ENCODE assay signal across 30 cellular contexts in genomic region chrX:101750744-101751143, GRCh38.
"Had no signal": no experiment of that assay in that cellular context is flagged by ENCODE, and none has a peak within 500 bp of the region (broad histone marks: within the 10 kb centered on the region; RNA-seq: fewer than 3 reads in every experiment).

No MANE protein-coding gene starts in this region.

- ATAC-seq: naive thymus-derived CD4-positive, alpha-beta T cell; natural killer cell; psoas muscle; sciatic nerve; stimulated activated memory B cell treated with anti-CD40 and anti-IgM and Interleukin-4, amounts not matched to agents 10 μg/mL and 1 μg/mL and 100 μg/mL, for 72 hours; stimulated activated naive CD8-positive, alpha-beta T cell treated with anti-CD3 and anti-CD28 coated beads, Interleukin-15, Interleukin-2, amounts not matched to agents 100 U/mL and 50 U/mL, for 24 hours had no signal

- H3K79me2 ChIP-seq: parathyroid adenoma had no signal

- H3K27me3 ChIP-seq: neural progenitor cell, ovary, spleen, stomach, thyroid gland, upper lobe of left lung, uterus had no signal

- H3K36me3 Mint-ChIP-seq: natural killer cell; neural progenitor cell; stimulated activated memory B cell treated with anti-CD40 and anti-IgM and Interleukin-4, amounts not matched to agents 10 μg/mL and 1 μg/mL and 100 μg/mL, for 72 hours had no signal

- H2AFZ ChIP-seq: neural progenitor cell, parathyroid adenoma had no signal

- H3K4me3 Mint-ChIP-seq: naive thymus-derived CD4-positive, alpha-beta T cell; natural killer cell; nephron; neural progenitor cell; stimulated activated memory B cell treated with anti-CD40 and anti-IgM and Interleukin-4, amounts not matched to agents 10 μg/mL and 1 μg/mL and 100 μg/mL, for 72 hours had no signal

- H3K4me3 ChIP-seq: neural progenitor cell, ovary, psoas muscle, skin epidermis, smooth muscle cell, spleen, stomach, thoracic aorta, thyroid gland, tibial nerve, upper lobe of left lung, uterus had no signal

- H3K36me3 ChIP-seq: neural progenitor cell, ovary, spleen, stomach, thoracic aorta, thyroid gland, tibial nerve, upper lobe of left lung, uterus had no signal

- H3K27me3 Mint-ChIP-seq: progenitor cell of endocrine pancreas had no signal

- H3K27ac Mint-ChIP-seq: naive thymus-derived CD4-positive, alpha-beta T cell; natural killer cell; nephron; neural progenitor cell; progenitor cell of endocrine pancreas; stimulated activated memory B cell treated with anti-CD40 and anti-IgM and Interleukin-4, amounts not matched to agents 10 μg/mL and 1 μg/mL and 100 μg/mL, for 72 hours had no signal

- H3K4me1 ChIP-seq: neural progenitor cell, parathyroid adenoma, psoas muscle, spleen, stomach, tibial nerve, upper lobe of left lung, uterus had no signal

- H3K9me3 ChIP-seq: ovary, psoas muscle, stomach, thoracic aorta, thyroid gland, tibial nerve, upper lobe of left lung, uterus had no signal

- H3K9me3 Mint-ChIP-seq: natural killer cell, neural progenitor cell had no signal

- H3K27ac ChIP-seq: neural progenitor cell, ovary, parathyroid adenoma, psoas muscle, skin epidermis, spleen, stomach, thoracic aorta, thyroid gland, tibial nerve, upper lobe of left lung, uterus had no signal

- DNase-seq: naive thymus-derived CD4-positive, alpha-beta T cell; natural killer cell; occipital lobe; ovary; posterior cingulate gyrus; psoas muscle; right cardiac atrium; spleen; stimulated activated CD4-positive, alpha-beta T cell treated with anti-CD3 and anti-CD28 coated beads, Interleukin-12 subunit alpha, Interleukin-12 subunit beta, amount 100 ng/mL, for 4 hours; stimulated activated CD4-positive, alpha-beta T cell treated with anti-CD3 and anti-CD28 coated beads, Interleukin-1b, Interleukin-23, amount 100 ng/mL, for 48 hours; stimulated activated CD4-positive, alpha-beta T cell treated with anti-CD3 and anti-CD28 coated beads, Interleukin-4, amount 100 ng/mL, for 1 hour; stimulated activated CD4-positive, alpha-beta T cell treated with anti-CD3 and anti-CD28 coated beads, Interleukin-4, amount 100 ng/mL, for 4 hours; stimulated activated CD8-positive, alpha-beta memory T cell treated with anti-CD3 and anti-CD28 coated beads, Interleukin-4, amount 100 ng/mL, for 48 hours; stimulated activated naive CD4-positive, alpha-beta T cell; stimulated activated naive CD8-positive, alpha-beta T cell treated with anti-CD3 and anti-CD28 coated beads, Interleukin-15, Interleukin-2, amounts not matched to agents 100 U/mL and 50 U/mL, for 24 hours; stomach; thyroid gland; trophoblast cell; upper lobe of left lung; uterus had no signal

- H3K9ac ChIP-seq: neural progenitor cell, parathyroid adenoma had no signal

- H3K4me1 Mint-ChIP-seq: naive thymus-derived CD4-positive, alpha-beta T cell; natural killer cell; neural progenitor cell; stimulated activated memory B cell treated with anti-CD40 and anti-IgM and Interleukin-4, amounts not matched to agents 10 μg/mL and 1 μg/mL and 100 μg/mL, for 72 hours had no signal

- H3K4me2 ChIP-seq: neural progenitor cell, smooth muscle cell had no signal
